In the genomic region with DNA sequence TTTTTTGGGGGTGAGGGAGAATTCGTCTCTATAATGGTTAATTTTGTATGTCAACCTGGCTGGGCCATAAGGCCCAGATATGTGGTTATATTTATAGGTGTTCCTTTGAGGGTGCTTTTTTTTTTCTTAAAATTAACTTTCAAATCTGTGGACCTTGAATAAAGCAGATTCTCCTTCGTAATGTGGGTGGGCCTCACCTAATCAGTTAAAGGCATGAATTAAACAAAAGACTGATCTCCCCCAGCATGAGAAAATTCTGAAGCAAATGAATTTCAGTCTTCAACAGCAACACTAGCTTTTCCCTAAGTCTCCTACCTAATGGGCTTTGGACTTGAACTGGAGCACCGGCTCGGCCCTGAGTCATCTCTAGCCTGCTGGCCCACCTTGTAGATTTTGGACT, we compare ENCODE assay signal across 1 cellular context.
TF ChIP-seq lines count a peak whose summit lies in the region.

No MANE protein-coding gene starts in this region.

TF ChIP-seq in HEK293, 187 proteins besides CTCF, POLR2A, EP300 and RAD21:
- TF ChIP-seq, protein P1, sequence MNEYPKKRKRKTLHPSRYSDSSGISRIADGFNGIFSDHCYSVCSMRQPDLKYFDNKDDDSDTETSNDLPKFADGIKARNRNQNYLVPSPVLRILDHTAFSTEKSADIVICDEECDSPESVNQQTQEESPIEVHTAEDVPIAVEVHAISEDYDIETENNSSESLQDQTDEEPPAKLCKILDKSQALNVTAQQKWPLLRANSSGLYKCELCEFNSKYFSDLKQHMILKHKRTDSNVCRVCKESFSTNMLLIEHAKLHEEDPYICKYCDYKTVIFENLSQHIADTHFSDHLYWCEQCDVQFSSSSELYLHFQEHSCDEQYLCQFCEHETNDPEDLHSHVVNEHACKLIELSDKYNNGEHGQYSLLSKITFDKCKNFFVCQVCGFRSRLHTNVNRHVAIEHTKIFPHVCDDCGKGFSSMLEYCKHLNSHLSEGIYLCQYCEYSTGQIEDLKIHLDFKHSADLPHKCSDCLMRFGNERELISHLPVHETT (tag by site-specific recombination; IDR thresholded peaks at IDR 0.05): no peak
- peak; percentile 92 for TF ChIP-seq ZNF10 (tag by site-specific recombination; IDR thresholded peaks at IDR 0.05)
- TF ChIP-seq, protein P2, sequence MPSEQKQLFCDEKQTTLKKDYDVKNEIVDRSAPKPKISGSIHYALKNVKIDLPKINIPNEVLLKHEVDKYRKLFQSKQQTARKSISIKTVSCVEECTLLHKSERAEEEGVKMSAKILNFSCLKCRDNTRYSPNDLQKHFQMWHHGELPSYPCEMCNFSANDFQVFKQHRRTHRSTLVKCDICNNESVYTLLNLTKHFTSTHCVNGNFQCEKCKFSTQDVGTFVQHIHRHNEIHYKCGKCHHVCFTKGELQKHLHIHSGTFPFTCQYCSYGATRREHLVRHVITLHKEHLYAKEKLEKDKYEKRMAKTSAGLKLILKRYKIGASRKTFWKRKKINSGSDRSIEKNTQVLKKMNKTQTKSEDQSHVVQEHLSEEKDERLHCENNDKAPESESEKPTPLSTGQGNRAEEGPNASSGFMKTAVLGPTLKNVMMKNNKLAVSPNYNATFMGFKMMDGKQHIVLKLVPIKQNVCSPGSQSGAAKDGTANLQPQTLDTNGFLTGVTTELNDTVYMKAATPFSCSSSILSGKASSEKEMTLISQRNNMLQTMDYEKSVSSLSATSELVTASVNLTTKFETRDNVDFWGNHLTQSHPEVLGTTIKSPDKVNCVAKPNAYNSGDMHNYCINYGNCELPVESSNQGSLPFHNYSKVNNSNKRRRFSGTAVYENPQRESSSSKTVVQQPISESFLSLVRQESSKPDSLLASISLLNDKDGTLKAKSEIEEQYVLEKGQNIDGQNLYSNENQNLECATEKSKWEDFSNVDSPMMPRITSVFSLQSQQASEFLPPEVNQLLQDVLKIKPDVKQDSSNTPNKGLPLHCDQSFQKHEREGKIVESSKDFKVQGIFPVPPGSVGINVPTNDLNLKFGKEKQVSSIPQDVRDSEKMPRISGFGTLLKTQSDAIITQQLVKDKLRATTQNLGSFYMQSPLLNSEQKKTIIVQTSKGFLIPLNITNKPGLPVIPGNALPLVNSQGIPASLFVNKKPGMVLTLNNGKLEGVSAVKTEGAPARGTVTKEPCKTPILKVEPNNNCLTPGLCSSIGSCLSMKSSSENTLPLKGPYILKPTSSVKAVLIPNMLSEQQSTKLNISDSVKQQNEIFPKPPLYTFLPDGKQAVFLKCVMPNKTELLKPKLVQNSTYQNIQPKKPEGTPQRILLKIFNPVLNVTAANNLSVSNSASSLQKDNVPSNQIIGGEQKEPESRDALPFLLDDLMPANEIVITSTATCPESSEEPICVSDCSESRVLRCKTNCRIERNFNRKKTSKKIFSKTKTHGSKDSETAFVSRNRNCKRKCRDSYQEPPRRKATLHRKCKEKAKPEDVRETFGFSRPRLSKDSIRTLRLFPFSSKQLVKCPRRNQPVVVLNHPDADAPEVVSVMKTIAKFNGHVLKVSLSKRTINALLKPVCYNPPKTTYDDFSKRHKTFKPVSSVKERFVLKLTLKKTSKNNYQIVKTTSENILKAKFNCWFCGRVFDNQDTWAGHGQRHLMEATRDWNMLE (tag by site-specific recombination; conservative IDR thresholded peaks at IDR 0.05; ENCODE audit: low read depth): no peak
